ENCODE assay signal across 2 cellular contexts in genomic region chr3:184149123-184149522, GRCh38.
A peak's percentile ranks its signal among the peaks of the same experiment; 100 is the strongest.
TF ChIP-seq lines count a peak whose summit lies in the region.

No MANE protein-coding gene starts in this region.

TF ChIP-seq in HepG2, 621 proteins besides CTCF, POLR2A, EP300 and RAD21:
- TF ChIP-seq HNRNPUL1 (IDR thresholded peaks at IDR 0.05; ENCODE audit: low read depth, low read length) (no peak), ZBTB49 (CRISPR knock-in tag; IDR thresholded peaks at IDR 0.05; ENCODE audit: borderline replicate concordance) (no peak), RFX3 (CRISPR knock-in tag; IDR thresholded peaks at IDR 0.05) (no peak), ZNF121 (CRISPR knock-in tag; IDR thresholded peaks at IDR 0.05) (peak; percentile 78)

TF ChIP-seq in WTC11, 78 proteins besides CTCF, POLR2A, EP300 and RAD21:
- peak; percentile 80 for TF ChIP-seq ZNF121 (CRISPR knock-in tag; IDR thresholded peaks at IDR 0.05)
- no peak for TF ChIP-seq SP1 (CRISPR knock-in tag; conservative IDR thresholded peaks at IDR 0.05)
